In genomic region chrX:15781964-15782711, GRCh38 we compare ENCODE assay signal across 1 cellular context.
TF ChIP-seq lines count a peak whose summit lies in the region.

No MANE protein-coding gene starts in this region.

TF ChIP-seq in GM23338, 12 proteins besides CTCF, POLR2A, EP300 and RAD21 (continued from another document):
- no peak for TF ChIP-seq POLR2AphosphoS5 (IDR thresholded peaks at IDR 0.05; ENCODE audit: low read depth)
- no peak for TF ChIP-seq ZNF331 (CRISPR knock-in tag; IDR thresholded peaks at IDR 0.05; ENCODE audit: low read depth)
- TF ChIP-seq ZNF114 (CRISPR knock-in tag; IDR thresholded peaks at IDR 0.05), result no peak
- no peak for TF ChIP-seq EZH2 (IDR thresholded peaks at IDR 0.05; ENCODE audit: low read depth, unreplicated experiment)
- TF ChIP-seq ZNF462 (CRISPR knock-in tag; IDR thresholded peaks at IDR 0.05), result no peak
- no peak for TF ChIP-seq EZH2phosphoT487 (IDR thresholded peaks at IDR 0.05; ENCODE audit: unreplicated experiment)
- no peak for TF ChIP-seq CREB1 (CRISPR knock-in tag; IDR thresholded peaks at IDR 0.05; ENCODE audit: low read depth)
- TF ChIP-seq STAT1 (IDR thresholded peaks at IDR 0.05; ENCODE audit: unreplicated experiment), result no peak
